ENCODE assay signal across 10 cellular contexts in the genomic region with DNA sequence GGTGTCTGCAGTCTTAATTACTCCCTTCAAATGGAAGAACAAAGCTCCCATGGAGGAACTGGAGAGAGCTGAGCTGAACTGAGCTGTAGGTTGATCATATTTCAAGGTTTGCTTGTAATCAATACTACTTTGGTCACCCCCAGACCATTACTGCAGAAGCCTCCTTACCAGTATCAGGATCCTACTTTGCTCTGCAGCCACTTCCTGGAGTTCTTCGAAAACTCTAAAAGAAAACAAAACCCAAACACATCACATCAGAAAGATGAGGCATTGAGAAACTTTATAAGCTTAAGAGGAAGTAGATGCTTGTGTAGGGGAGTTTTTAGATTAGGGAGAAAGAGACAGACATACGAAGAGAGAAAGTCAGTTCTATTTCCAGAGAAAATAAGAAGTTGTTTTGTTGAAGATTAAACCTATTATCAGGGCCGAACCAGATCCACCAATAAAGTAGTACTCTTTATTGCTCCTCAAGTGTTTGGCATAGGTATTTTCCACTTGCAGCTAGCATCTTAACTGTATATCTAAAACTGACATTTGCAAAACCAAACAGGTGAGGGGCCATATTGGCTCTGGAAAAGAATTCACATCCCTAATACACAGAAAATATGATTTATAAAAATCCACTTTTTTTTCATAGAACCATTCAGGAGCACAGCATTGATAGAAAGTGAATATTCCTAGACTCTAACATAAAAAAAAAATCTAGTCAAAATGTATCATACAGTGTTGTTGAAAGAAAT.
DNase-seq lines count a peak whose midpoint lies in the region; ATAC-seq, FAIRE-seq and TF ChIP-seq lines count a peak whose summit lies in the region.
"Had no signal": no experiment of that assay in that cellular context is flagged by ENCODE, and none has a peak within 500 bp of the region (broad histone marks: within the 10 kb centered on the region; RNA-seq: fewer than 3 reads in every experiment).

No MANE protein-coding gene starts in this region.

- peak; percentile 46 for DNase-seq in fibroblast of villous mesenchyme (ENCODE audit: low read depth)
- DNase-seq in D721Med (ENCODE audit: insufficient read length, low spot score), result no peak
- DNase-seq in NCI-H2081 (lab: John Stamatoyannopoulos, UW), result no peak
- no peak for DNase-seq in stimulated activated CD4-positive, alpha-beta T cell treated with anti-CD3 and anti-CD28 coated beads, Interleukin-4, amount 100 ng/mL, for 4 hours
- DNase-seq: foreskin melanocyte had no signal

- ATAC-seq in GM18520 (IDR thresholded peaks at IDR 0.05; ENCODE audit: unreplicated experiment) (peak; percentile 25), GM21619 (IDR thresholded peaks at IDR 0.05; ENCODE audit: unreplicated experiment) (peak; percentile 29)
- no peak for ATAC-seq in activated CD4-positive, CD25-positive, alpha-beta regulatory T cell treated with anti-CD3 and anti-CD28 coated beads, Interleukin-2, amount 50 U/mL, for 24 hours

- no peaks in the 10 kb centered on the region for H3F3A ChIP-seq in Loucy (ENCODE audit: low read depth)

- no peak for TF ChIP-seq CTCF in Loucy (conservative IDR thresholded peaks at IDR 0.05; ENCODE audit: low read length)
- TF ChIP-seq CTCF in fibroblast of villous mesenchyme (IDR thresholded peaks at IDR 0.05; ENCODE audit: insufficient read depth, low read depth, low read length), result no peak
- no peak for TF ChIP-seq CTCF in D721Med (IDR thresholded peaks at IDR 0.05; ENCODE audit: insufficient read depth, missing control alignments)

- H3K79me2 ChIP-seq in Loucy (ENCODE audit: insufficient read depth, low read length), result no peaks in the 10 kb centered on the region

- H3K9ac ChIP-seq in Loucy (ENCODE audit: low read depth, low read length, poor library complexity, severe bottlenecking), result no peak overlapping the region

- H2AFZ ChIP-seq in Loucy (ENCODE audit: low read length), result peak overlapping the region; percentile 37

- no peaks in the 10 kb centered on the region for H4K20me1 ChIP-seq in Loucy (ENCODE audit: insufficient read depth, low read length, poor library complexity, severe bottlenecking)

- H3K4me2 ChIP-seq in Loucy (ENCODE audit: low read depth, low read length, poor library complexity, severe bottlenecking), result no peak overlapping the region

- H3K4me3 ChIP-seq in Loucy (ENCODE audit: low read length, poor library complexity, severe bottlenecking), result no peak overlapping the region
- no peak overlapping the region for H3K4me3 ChIP-seq in fibroblast of villous mesenchyme (ENCODE audit: low read depth, low read length)

- H3K36me3 ChIP-seq in Loucy (ENCODE audit: insufficient read depth, low read length), result no peaks in the 10 kb centered on the region

- no peaks in the 10 kb centered on the region for H3K27me3 ChIP-seq in Loucy (ENCODE audit: insufficient read depth, low read length, poor library complexity, severe bottlenecking)

- H3K9me2 ChIP-seq in Loucy (replicated peaks; ENCODE audit: low read depth, low read length), result no peaks in the 10 kb centered on the region

- H3K4me1 ChIP-seq in Loucy (ENCODE audit: insufficient read depth, low read length, poor library complexity, severe bottlenecking), result peaks cover 17% of the 10 kb centered on the region

- no peaks in the 10 kb centered on the region for H3K9me3 ChIP-seq in Loucy (ENCODE audit: insufficient read depth, low read depth, low read length)

- FAIRE-seq in D721Med (lab: Jason Lieb, UNC), result no peak
- FAIRE-seq: G401.6 had no signal

Comparison
In these comparisons a context has a peak if more than half of its experiments do, and no peak if none do; other contexts are left out.
1. ATAC-seq: peak in GM18520 (single experiment) and GM21619 (single experiment); none in activated CD4-positive, CD25-positive, alpha-beta regulatory T cell treated with anti-CD3 and anti-CD28 coated beads, Interleukin-2, amount 50 U/mL, for 24 hours (0 of 2).